In genomic region chr1:208218237-208219097, GRCh38 we compare ENCODE assay signal across 14 cellular contexts. TPM values are rescaled to one million over a fixed set of nuclear protein-coding genes. Genes with fewer than 3 reads are reported as not detected.
DNase-seq lines count a peak whose midpoint lies in the region; FAIRE-seq and TF ChIP-seq lines count a peak whose summit lies in the region.
"Had no signal": no experiment of that assay in that cellular context is flagged by ENCODE, and none has a peak within 500 bp of the region (broad histone marks: within the 10 kb centered on the region; RNA-seq: fewer than 3 reads in every experiment).

No MANE protein-coding gene starts in this region.

- TF ChIP-seq CTCF in RWPE1 (conservative IDR thresholded peaks at IDR 0.05; ENCODE audit: low read depth), result no peak
- TF ChIP-seq CTCF in endothelial cell of umbilical vein (IDR thresholded peaks at IDR 0.05; ENCODE audit: extremely low read depth in 1 of 2, insufficient read depth in 1 of 2, low read depth in 1 of 2, low read length in 2 of 2), result no peak
- TF ChIP-seq CTCF in testis (IDR thresholded peaks at IDR 0.05), result no peak

- H3K9me3 Mint-ChIP-seq in activated CD4-positive, alpha-beta T cell treated with anti-CD3 and anti-CD28 coated beads, Interleukin-2, amount 10 ng/mL, durations not matched to agents 7 days and 5 days, result no peaks in the 10 kb centered on the region
- H3K9me3 Mint-ChIP-seq: activated T-cell treated with anti-CD3 and anti-CD28 coated beads, Interleukin-2, amount 50 U/mL, for 4 hours had no signal

- H3K4me1 Mint-ChIP-seq in activated CD4-positive, alpha-beta T cell treated with anti-CD3 and anti-CD28 coated beads, Interleukin-2, amount 10 ng/mL, durations not matched to agents 7 days and 5 days, result no peaks in the 10 kb centered on the region

- H3K9me1 ChIP-seq in endothelial cell of umbilical vein (replicated peaks; ENCODE audit: control insufficient read depth, extremely low read depth, insufficient read depth, low read length), result no peaks in the 10 kb centered on the region

- intact Hi-C loops in endothelial cell of umbilical vein (cut with micrococcal nuclease) (loop anchor here (1.0 kb wide), 2 partner anchors 11 to 15 kb away; no protein-coding TSS in a partner anchor), testis (cut with DNase I; ENCODE audit: low total_unique reads) (no loop called here)

- peaks cover 95% of the 10 kb centered on the region for H3K79me2 ChIP-seq in endothelial cell of umbilical vein (ENCODE audit: control insufficient read depth, insufficient read depth, low read length)

- CTCF ChIA-PET in RWPE1 (lab: Yijun Ruan, JAX), result interaction anchor here (1.5 kb wide), 1 partner anchor 25 kb away, joined by 3 read pairs; the partner anchor contains the start of gene PLXNA2
- CTCF ChIA-PET in endothelial cell of umbilical vein (lab: Charles Lee), result interaction anchor here (1.5 to 32.5 kb wide), 2 partner anchors 9 to 21 kb away, joined by 5 to 714 read pairs; partner anchors contain the start of gene PLXNA2
- CTCF ChIA-PET in activated CD4-positive, alpha-beta T cell treated with anti-CD3 and anti-CD28 coated beads, Interleukin-2, amount 10 ng/mL, durations not matched to agents 7 days and 5 days (lab: Charles Lee), result interaction anchor here (1.2 kb wide), 1 partner anchor 11 kb away, joined by 3 read pairs; no protein-coding TSS in a partner anchor
- CTCF ChIA-PET in HEK293T (lab: Yijun Ruan, JAX), result interaction anchor here (0.7 to 1.4 kb wide), 2 partner anchors 11 to 13 kb away, joined by 3 read pairs; no protein-coding TSS in a partner anchor

- no peaks in the 10 kb centered on the region for H4K20me1 ChIP-seq in endothelial cell of umbilical vein (replicated peaks; ENCODE audit: control insufficient read depth, extremely low read depth, insufficient read depth, low read length)

- no peaks in the 10 kb centered on the region for H3K36me3 Mint-ChIP-seq in activated CD4-positive, alpha-beta T cell treated with anti-CD3 and anti-CD28 coated beads, Interleukin-2, amount 10 ng/mL, durations not matched to agents 7 days and 5 days (ENCODE audit: low read depth)

- peaks cover 13% of the 10 kb centered on the region for H3K27me3 Mint-ChIP-seq in activated CD4-positive, alpha-beta T cell treated with anti-CD3 and anti-CD28 coated beads, Interleukin-2, amount 10 ng/mL, durations not matched to agents 7 days and 5 days

- H3K27me3 ChIP-seq in endothelial cell of umbilical vein (ENCODE audit: control insufficient read depth in 2 of 2, insufficient read depth in 2 of 2, low read length in 2 of 2) (no peaks in the 10 kb centered on the region), testis (no peaks in the 10 kb centered on the region)
- H3K27me3 ChIP-seq: colonic mucosa had no signal

- peak; percentile 34 for TF ChIP-seq POLR2A in endothelial cell of umbilical vein (IDR thresholded peaks at IDR 0.05; ENCODE audit: low read depth, low read length)
- TF ChIP-seq POLR2A in testis (IDR thresholded peaks at IDR 0.05), result no peak

- POLR2A ChIA-PET in RWPE1 (lab: Yijun Ruan, JAX; ENCODE audit: low non-redundant PET) (interaction anchor here (1.3 kb wide), 1 partner anchor 11 kb away, joined by 3 read pairs; no protein-coding TSS in a partner anchor), endothelial cell of umbilical vein (lab: Charles Lee) (interaction anchor here (1.1 to 1.9 kb wide), 2 partner anchors 11 to 15 kb away, joined by 3 to 4 read pairs; no protein-coding TSS in a partner anchor), HEK293T (lab: Yijun Ruan, JAX) (no interaction called here)
- POLR2A ChIA-PET in activated CD4-positive, alpha-beta T cell treated with anti-CD3 and anti-CD28 coated beads, Interleukin-2, amount 10 ng/mL, durations not matched to agents 7 days and 5 days (lab: Charles Lee), result no interaction called here

- no peak overlapping the region for H2AFZ ChIP-seq in endothelial cell of umbilical vein (ENCODE audit: low read depth, low read length)

- no peak overlapping the region for H3K4me2 ChIP-seq in endothelial cell of umbilical vein (ENCODE audit: insufficient read depth, low read length)

- no peak overlapping the region for H3K4me3 ChIP-seq in endothelial cell of umbilical vein (replicated peaks in 1 of 3; ENCODE audit: insufficient read depth in 1 of 3, low read depth in 1 of 3, low read length in 3 of 3)
- H3K4me3 ChIP-seq in testis, result no peak overlapping the region
- H3K4me3 ChIP-seq: colonic mucosa had no signal

- BruUV-seq in endothelial cell of umbilical vein (replicated peaks; lab: Mats Ljungman, UMichigan), result no TSS peak

- WGBS in testis, 2 donors, result 67% methylated on average over 12 of the region's 12 CpGs

- dilution Hi-C loops in endothelial cell of umbilical vein (cut with MboI; ENCODE audit: extremely low pct_ligation_motif_present, low sequenced_read_pairs), result no loop called here

- H3K9ac ChIP-seq in endothelial cell of umbilical vein (replicated peaks; ENCODE audit: extremely low read depth, insufficient read depth, low read length), result no peak overlapping the region

- FAIRE-seq in endothelial cell of umbilical vein (lab: Jason Lieb, UNC), result no peak
- FAIRE-seq: GM19239 had no signal

- H3K27ac Mint-ChIP-seq in activated CD4-positive, alpha-beta T cell treated with anti-CD3 and anti-CD28 coated beads, Interleukin-2, amount 10 ng/mL, durations not matched to agents 7 days and 5 days, result no peak overlapping the region

- no peak for DNase-seq in RWPE1 (ENCODE audit: low spot score)
- no peak for DNase-seq in endothelial cell of umbilical vein (ENCODE audit: low read depth, low spot score)
- DNase-seq in myocyte (ENCODE audit: low read depth), result peak; percentile 52
- DNase-seq in testis, result no peak
- no peak for DNase-seq in cortex of kidney (lab: John Stamatoyannopoulos, UW)
- DNase-seq in activated CD4-positive, alpha-beta T cell treated with anti-CD3 and anti-CD28 coated beads, Interleukin-2, amount 10 ng/mL, durations not matched to agents 7 days and 5 days, result no peak
- DNase-seq in NCI-H1930 (lab: John Stamatoyannopoulos, UW), result no peak
- no peak for DNase-seq in HEK293T (ENCODE audit: extremely low spot score)
- DNase-seq: activated CD4-positive, alpha-beta T cell treated with anti-CD3 and anti-CD28 coated beads for 48 hours; activated T-cell treated with anti-CD3 and anti-CD28 coated beads, Interleukin-2, amount 50 U/mL, for 4 hours; colonic mucosa; MV-4-11; T-helper 9 cell had no signal

- no peaks in the 10 kb centered on the region for H3K9me3 ChIP-seq in endothelial cell of umbilical vein (replicated peaks; ENCODE audit: control insufficient read depth, insufficient read depth, low read length)
- no peaks in the 10 kb centered on the region for H3K9me3 ChIP-seq in testis
- H3K9me3 ChIP-seq: colonic mucosa had no signal

- H3K4me3 Mint-ChIP-seq in activated CD4-positive, alpha-beta T cell treated with anti-CD3 and anti-CD28 coated beads, Interleukin-2, amount 10 ng/mL, durations not matched to agents 7 days and 5 days, result no peak overlapping the region
- H3K4me3 Mint-ChIP-seq: activated T-cell treated with anti-CD3 and anti-CD28 coated beads, Interleukin-2, amount 50 U/mL, for 4 hours had no signal

- peaks cover 17 to 21% of the 10 kb centered on the region in 2 experiments for H3K36me3 ChIP-seq in endothelial cell of umbilical vein (ENCODE audit: control insufficient read depth in 2 of 2, extremely low read depth in 1 of 2, insufficient read depth in 2 of 2, low read length in 2 of 2)
- H3K36me3 ChIP-seq in testis (ENCODE audit: low read depth, missing control alignments), result no peaks in the 10 kb centered on the region

- peak overlapping the region; percentile 93 for H3K27ac ChIP-seq in RWPE1
- H3K27ac ChIP-seq in endothelial cell of umbilical vein (ENCODE audit: insufficient read depth, low read depth, low read length), result peak overlapping the region; percentile 91
- H3K27ac ChIP-seq in testis, result peak overlapping the region; percentile 18 to 68

- peaks cover 92% of the 10 kb centered on the region for H3K4me1 ChIP-seq in endothelial cell of umbilical vein (ENCODE audit: control insufficient read depth, extremely low read depth, insufficient read depth, low read length)
- H3K4me1 ChIP-seq in testis, result peaks cover 15% of the 10 kb centered on the region
- H3K4me1 ChIP-seq: colonic mucosa had no signal

TF ChIP-seq in endothelial cell of umbilical vein, 7 proteins besides CTCF, POLR2A, EP300 and RAD21 (continues in another document):
- peak; percentile 8 for TF ChIP-seq POLR2AphosphoS5 (IDR thresholded peaks at IDR 0.05; ENCODE audit: insufficient read depth, low read depth, low read length)
- TF ChIP-seq GATA2 (IDR thresholded peaks at IDR 0.05; ENCODE audit: insufficient read depth, insufficient read length, low read depth, low read length), result no peak
- no peak for TF ChIP-seq MYC (IDR thresholded peaks at IDR 0.05; ENCODE audit: low read depth, low read length)
- TF ChIP-seq EZH2 (IDR thresholded peaks at IDR 0.05; ENCODE audit: borderline replicate concordance, low read depth, low read length, severe bottlenecking), result no peak
- no peak for TF ChIP-seq JUN (IDR thresholded peaks at IDR 0.05; ENCODE audit: borderline replicate concordance, insufficient read depth, insufficient read length, low read depth)

TF ChIP-seq in HEK293T, 16 proteins besides CTCF, POLR2A, EP300 and RAD21 (continues in another document):
- TF ChIP-seq FOXA1 (IDR thresholded peaks at IDR 0.05) (no peak), CTBP1 (IDR thresholded peaks at IDR 0.05; ENCODE audit: borderline replicate concordance) (no peak), SUZ12 (IDR thresholded peaks at IDR 0.05) (no peak), LEF1 (IDR thresholded peaks at IDR 0.05; ENCODE audit: borderline replicate concordance) (no peak)

RNA-seq across cellular contexts. Expression of gene PLXNA2, which starts 25.7 kb away (rescaled TPM):
- total RNA-seq in endothelial cell of umbilical vein (229 and 302 TPM in 2 replicates), myocyte (8.6 TPM in 2 replicates), testis (1 to 10 TPM; 4.1 to 5.5 TPM)
- polyA plus RNA-seq in endothelial cell of umbilical vein (42.6 and 43.3 TPM in 2 replicates), testis (ENCODE audit: insufficient read depth, low read depth, low replicate concordance) (4.7 TPM)
- 45.8 and 46.2 TPM in 2 replicates for polyA plus RNA-seq in endothelial cell of umbilical vein (2011; cell fraction: cytosol; rRNA removed)
- polyA plus RNA-seq in endothelial cell of umbilical vein (2011; cell fraction: nucleus; rRNA removed), result 246 and 252 TPM in 2 replicates
- polyA plus RNA-seq in endothelial cell of umbilical vein (2012), result 71.3 and 100 TPM in 2 replicates
- polyA minus RNA-seq in endothelial cell of umbilical vein, result 148 and 179 TPM in 2 replicates
- 4.7 TPM for polyA minus RNA-seq in endothelial cell of umbilical vein (2011; cell fraction: cytosol; rRNA and poly(A)+ RNA removed)
- 206 and 227 TPM in 2 replicates for polyA minus RNA-seq in endothelial cell of umbilical vein (2011; cell fraction: nucleus; rRNA and poly(A)+ RNA removed)
- 6.6 TPM for polyA plus RNA-seq in myocyte (2012)
- 1 to 10 TPM; 1.1 to 1.2 TPM for total RNA-seq in activated CD4-positive, alpha-beta T cell treated with anti-CD3 and anti-CD28 coated beads, Interleukin-2, amount 10 ng/mL, durations not matched to agents 7 days and 5 days

Comparison
In these comparisons a context has a peak if more than half of its experiments do, and no peak if none do; other contexts are left out.
1. H3K27ac ChIP-seq: peak in every context shown above with its lines; median percentile 93 in RWPE1; 91 in endothelial cell of umbilical vein; 43 in testis.
2. RNA of gene PLXNA2, which starts 25.7 kb away (total RNA-seq): 229 to 302 TPM in endothelial cell of umbilical vein; 8.6 TPM in myocyte, 4.1 to 5.5 TPM in testis and 1.1 to 1.2 TPM in activated CD4-positive, alpha-beta T cell treated with anti-CD3 and anti-CD28 coated beads, Interleukin-2, amount 10 ng/mL, durations not matched to agents 7 days and 5 days; every median in the first group is over 10 times any median in the second.
3. POLR2A ChIA-PET loops: an anchor here in RWPE1 (1.3 kb wide) and endothelial cell of umbilical vein (1.1 to 1.9 kb wide); none called in activated CD4-positive, alpha-beta T cell treated with anti-CD3 and anti-CD28 coated beads, Interleukin-2, amount 10 ng/mL, durations not matched to agents 7 days and 5 days and HEK293T.